Comparison of ENCODE assay signal across 21 cellular contexts in genomic region chr5:68182094-68182493, GRCh38.
"Had no signal": no experiment of that assay in that cellular context is flagged by ENCODE, and none has a peak within 500 bp of the region (broad histone marks: within the 10 kb centered on the region; RNA-seq: fewer than 3 reads in every experiment).

No MANE protein-coding gene starts in this region.

- H3K27me3 ChIP-seq: colonic mucosa, gastrocnemius medialis, heart right ventricle, ovary, spleen, tibial artery had no signal

- H3K4me3 ChIP-seq: colonic mucosa, gastrocnemius medialis, heart right ventricle, lung, ovary, spleen, tibial artery had no signal

- H3K9me3 Mint-ChIP-seq: natural killer cell; neural crest cell; stimulated activated memory B cell treated with anti-CD40 and anti-IgM and Interleukin-4, amounts not matched to agents 10 μg/mL and 1 μg/mL and 100 μg/mL, for 72 hours; stimulated activated naive CD8-positive, alpha-beta T cell treated with anti-CD3 and anti-CD28 coated beads, Interleukin-15, Interleukin-2, amounts not matched to agents 100 ng/mL and 50 ng/mL, for 24 hours had no signal

- H3K4me3 Mint-ChIP-seq: immature natural killer cell; natural killer cell; neural crest cell; stimulated activated memory B cell treated with anti-CD40 and anti-IgM and Interleukin-4, amounts not matched to agents 10 μg/mL and 1 μg/mL and 100 μg/mL, for 72 hours; stimulated activated naive CD8-positive, alpha-beta T cell treated with anti-CD3 and anti-CD28 coated beads, Interleukin-15, Interleukin-2, amounts not matched to agents 100 ng/mL and 50 ng/mL, for 24 hours had no signal

- H3K27me3 Mint-ChIP-seq: progenitor cell of endocrine pancreas; stimulated activated memory B cell treated with anti-CD40 and anti-IgM and Interleukin-4, amounts not matched to agents 10 μg/mL and 1 μg/mL and 100 μg/mL, for 72 hours; stimulated activated naive CD8-positive, alpha-beta T cell treated with anti-CD3 and anti-CD28 coated beads, Interleukin-15, Interleukin-2, amounts not matched to agents 100 ng/mL and 50 ng/mL, for 24 hours had no signal

- DNase-seq: effector CD4-positive, alpha-beta T cell; gastrocnemius medialis; heart right ventricle; immature natural killer cell; left ventricle myocardium superior; natural killer cell; nucleus accumbens; ovary; right cardiac atrium; spleen; stimulated activated CD4-positive, alpha-beta T cell treated with anti-CD3 and anti-CD28 coated beads, Interleukin-15, amount 100 ng/mL, for 24 hours; stimulated activated CD4-positive, alpha-beta T cell treated with anti-CD3 and anti-CD28 coated beads, Interleukin-1b, Interleukin-23, amount 100 ng/mL, for 48 hours; stimulated activated CD4-positive, alpha-beta T cell treated with anti-CD3 and anti-CD28 coated beads, Interleukin-4, amount 100 ng/mL, for 24 hours; tibial artery had no signal

- H3K27ac Mint-ChIP-seq: immature natural killer cell; natural killer cell; progenitor cell of endocrine pancreas; stimulated activated memory B cell treated with anti-CD40 and anti-IgM and Interleukin-4, amounts not matched to agents 10 μg/mL and 1 μg/mL and 100 μg/mL, for 72 hours; stimulated activated naive CD8-positive, alpha-beta T cell treated with anti-CD3 and anti-CD28 coated beads, Interleukin-15, Interleukin-2, amounts not matched to agents 100 ng/mL and 50 ng/mL, for 24 hours had no signal

- H3K27ac ChIP-seq: colonic mucosa, gastrocnemius medialis, heart right ventricle, ovary, spleen, tibial artery had no signal

- H3K36me3 Mint-ChIP-seq: immature natural killer cell; natural killer cell; stimulated activated memory B cell treated with anti-CD40 and anti-IgM and Interleukin-4, amounts not matched to agents 10 μg/mL and 1 μg/mL and 100 μg/mL, for 72 hours had no signal

- ATAC-seq: esophagus mucosa; gastrocnemius medialis; heart right ventricle; left ventricle myocardium superior; natural killer cell; right cardiac atrium; stimulated activated memory B cell treated with anti-CD40 and anti-IgM and Interleukin-4, amounts not matched to agents 10 μg/mL and 1 μg/mL and 100 μg/mL, for 72 hours had no signal

- H3K4me1 ChIP-seq: colonic mucosa, gastrocnemius medialis, tibial artery had no signal

- H3K36me3 ChIP-seq: colonic mucosa, gastrocnemius medialis, heart right ventricle, ovary, spleen, tibial artery had no signal

- H3K9me3 ChIP-seq: colonic mucosa, gastrocnemius medialis, heart right ventricle, ovary, spleen, tibial artery had no signal
